28 cellular contexts compared by ENCODE assay signal in genomic region chr5:52993367-52993766, GRCh38.
"Had no signal": no experiment of that assay in that cellular context is flagged by ENCODE, and none has a peak within 500 bp of the region (broad histone marks: within the 10 kb centered on the region; RNA-seq: fewer than 3 reads in every experiment).

No MANE protein-coding gene starts in this region.

- H3K36me3 ChIP-seq: breast epithelium, heart right ventricle, left lung, lower lobe of right lung, right atrium auricular region, spleen, uterus had no signal

- H3K27ac ChIP-seq: heart right ventricle, left lung, lower lobe of right lung, right atrium auricular region, spleen, testis, uterus had no signal

- H3K27me3 ChIP-seq: breast epithelium, right atrium auricular region, testis, uterus had no signal

- H3K4me1 ChIP-seq: breast epithelium had no signal

- H3K9me3 Mint-ChIP-seq: activated CD4-positive, alpha-beta memory T cell treated with anti-CD3 and anti-CD28 coated beads for 36 hours; central memory CD8-positive, alpha-beta T cell; natural killer cell treated with Interleukin-12 subunit alpha and Interleukin-12 subunit beta and Interleukin-15 and Interleukin-18, amount 100 ng/mL, for 72 hours; type B pancreatic cell had no signal

- H3K4me3 ChIP-seq: breast epithelium, heart right ventricle, left lung, lower lobe of right lung, mucosa of descending colon, right atrium auricular region, spleen, testis, uterus had no signal

- H3K9me3 ChIP-seq: breast epithelium, heart right ventricle, left lung, lower lobe of right lung, mucosa of descending colon, right atrium auricular region, spleen, testis, uterus had no signal

- H3K36me3 Mint-ChIP-seq: activated CD4-positive, alpha-beta memory T cell treated with anti-CD3 and anti-CD28 coated beads for 36 hours; natural killer cell treated with Interleukin-12 subunit alpha and Interleukin-12 subunit beta and Interleukin-15 and Interleukin-18, amount 100 ng/mL, for 72 hours had no signal

- H3K27ac Mint-ChIP-seq: activated CD4-positive, alpha-beta memory T cell treated with anti-CD3 and anti-CD28 coated beads for 36 hours; activated CD4-positive, alpha-beta T cell treated with anti-CD3 and anti-CD28 coated beads, Interleukin-2, amount 10 ng/mL, durations not matched to agents 24 days and 14 days; natural killer cell treated with Interleukin-12 subunit alpha and Interleukin-12 subunit beta and Interleukin-15 and Interleukin-18, amount 100 ng/mL, for 72 hours; type B pancreatic cell had no signal

- DNase-seq: activated CD4-positive, alpha-beta memory T cell treated with anti-CD3 and anti-CD28 coated beads for 36 hours; activated CD4-positive, alpha-beta T cell treated with anti-CD3 and anti-CD28 coated beads, Interleukin-2, amount 10 ng/mL, durations not matched to agents 24 days and 14 days; activated CD4-positive, CD25-positive, alpha-beta regulatory T cell treated with anti-CD3 and anti-CD28 coated beads, Interleukin-2, amount 50 U/mL, for 72 hours; activated CD8-positive, alpha-beta memory T cell treated with anti-CD3 and anti-CD28 coated beads, Interleukin-2, amount 50 U/mL, for 4 hours; activated gamma-delta T cell treated with Interleukin-2 at 50 U/mL for 16 hours; activated naive CD4-positive, alpha-beta T cell treated with anti-CD3 and anti-CD28 coated beads, Interleukin-2, amount 50 U/mL, for 16 hours; activated T-cell treated with anti-CD3 and anti-CD28 coated beads, Interleukin-2, amount 50 U/mL, for 1 hour; amniotic stem cell; dermis blood vessel endothelial cell; effector CD8-positive, alpha-beta T cell; foreskin fibroblast; heart right ventricle; kidney glomerular epithelial cell; left lung; lower lobe of right lung; mucosa of descending colon; spleen; stimulated activated naive CD4-positive, alpha-beta T cell; T-helper 2 cell; testis; uterus had no signal

- H3K4me3 Mint-ChIP-seq: activated CD4-positive, alpha-beta memory T cell treated with anti-CD3 and anti-CD28 coated beads for 36 hours; activated CD4-positive, alpha-beta T cell treated with anti-CD3 and anti-CD28 coated beads, Interleukin-2, amount 10 ng/mL, durations not matched to agents 24 days and 14 days; central memory CD8-positive, alpha-beta T cell; natural killer cell treated with Interleukin-12 subunit alpha and Interleukin-12 subunit beta and Interleukin-15 and Interleukin-18, amount 100 ng/mL, for 72 hours; type B pancreatic cell had no signal

- FAIRE-seq: colon, endometrium had no signal

- ATAC-seq: heart right ventricle; left lung; lower lobe of right lung; mucosa of descending colon; natural killer cell treated with Interleukin-12 subunit alpha and Interleukin-12 subunit beta and Interleukin-15 and Interleukin-18, amount 100 ng/mL, for 72 hours had no signal
